ENCODE assay signal across 8 cellular contexts in genomic region chr1:40059292-40059959, GRCh38. TPM values are rescaled to one million over a fixed set of nuclear protein-coding genes. Genes with fewer than 3 reads are reported as not detected.
DNase-seq lines count a peak whose midpoint lies in the region; TF ChIP-seq lines count a peak whose summit lies in the region.

No MANE protein-coding gene starts in this region.

- H3K4me1 Mint-ChIP-seq in progenitor cell of endocrine pancreas (ENCODE audit: low read depth) = peaks cover 25% of the 10 kb centered on the region

- no peaks in the 10 kb centered on the region for H3K27me3 Mint-ChIP-seq in progenitor cell of endocrine pancreas

- in situ Hi-C loops in astrocyte of the spinal cord (cut with HindIII; ENCODE audit: low sequenced_read_pairs) = no loop called here

- H3K36me3 Mint-ChIP-seq in progenitor cell of endocrine pancreas (ENCODE audit: insufficient read depth) = peaks cover 13% of the 10 kb centered on the region

- no peaks in the 10 kb centered on the region for H3K36me3 ChIP-seq in BE2C

- H3K27me3 ChIP-seq in BE2C = no peaks in the 10 kb centered on the region

- H3K4me3 Mint-ChIP-seq in progenitor cell of endocrine pancreas (ENCODE audit: low read depth) = no peak overlapping the region

- no peaks in the 10 kb centered on the region for H3K9me3 Mint-ChIP-seq in progenitor cell of endocrine pancreas (ENCODE audit: low read depth)

- H3K9me3 ChIP-seq in BE2C = no peaks in the 10 kb centered on the region

- TF ChIP-seq CTCF in astrocyte of the spinal cord (IDR thresholded peaks at IDR 0.05; ENCODE audit: low read depth, low read length) (no peak), BE2C (IDR thresholded peaks at IDR 0.05; ENCODE audit: low read depth, low read length) (no peak), progenitor cell of endocrine pancreas (IDR thresholded peaks at IDR 0.05; ENCODE audit: unreplicated experiment) (no peak)

- H3K4me1 ChIP-seq in BE2C = no peaks in the 10 kb centered on the region

- no peak overlapping the region for H3K27ac Mint-ChIP-seq in progenitor cell of endocrine pancreas

- H3K4me3 ChIP-seq in astrocyte of the spinal cord (ENCODE audit: low read depth, low read length) (no peak overlapping the region), BE2C (ENCODE audit: low read depth, low read length) (no peak overlapping the region)

- DNase-seq in SIG-M5 treated with dmso at 0.1 percent for 504 hours (lab: John Stamatoyannopoulos, UW; ENCODE audit: unreplicated experiment) (peak; percentile 84), SIG-M5 (lab: John Stamatoyannopoulos, UW) (no peak), MV-4-11 (lab: John Stamatoyannopoulos, UW) (peak; percentile 92), astrocyte of the spinal cord (ENCODE audit: low read depth, low spot score) (peak; percentile 29), kidney tubule cell (ENCODE audit: low spot score) (peak; percentile 69), BE2C (no peak), progenitor cell of endocrine pancreas (ENCODE audit: low spot score, unreplicated experiment) (no peak), OCI-M2 (lab: John Stamatoyannopoulos, UW; ENCODE audit: unreplicated experiment) (no peak)

RNA-seq across cellular contexts. Expression of gene CAP1, which starts 18.9 kb away (rescaled TPM):
- 99.9 TPM for polyA plus RNA-seq in BE2C (2012; ENCODE audit: insufficient read depth, insufficient read length, low read depth)
- total RNA-seq in progenitor cell of endocrine pancreas = 154 and 179 TPM in 2 replicates

RNA-seq across cellular contexts. Expression of gene PPT1, which starts 37.6 kb away (rescaled TPM):
- polyA plus RNA-seq in BE2C (2012; ENCODE audit: insufficient read depth, insufficient read length, low read depth) = 34.7 TPM
- total RNA-seq in progenitor cell of endocrine pancreas = 64.6 and 67.3 TPM in 2 replicates

Comparison
In these comparisons a context has a peak if more than half of its experiments do, and no peak if none do; other contexts are left out.
1. DNase-seq: peak in SIG-M5 treated with dmso at 0.1 percent for 504 hours (single experiment), MV-4-11 (single experiment), astrocyte of the spinal cord (single experiment) and kidney tubule cell (single experiment); none in SIG-M5 (single experiment), BE2C (single experiment), progenitor cell of endocrine pancreas (single experiment) and OCI-M2 (single experiment).